11 cellular contexts compared by ENCODE assay signal in genomic region chr4:108107729-108108382, GRCh38.
DNase-seq lines count a peak whose midpoint lies in the region; ATAC-seq, FAIRE-seq and TF ChIP-seq lines count a peak whose summit lies in the region.
"Had no signal": no experiment of that assay in that cellular context is flagged by ENCODE, and none has a peak within 500 bp of the region (broad histone marks: within the 10 kb centered on the region; RNA-seq: fewer than 3 reads in every experiment).

No MANE protein-coding gene starts in this region.

- H3K36me3 Mint-ChIP-seq in T-cell: peaks cover 47% of the 10 kb centered on the region
- peaks cover 70% of the 10 kb centered on the region for H3K36me3 Mint-ChIP-seq in activated naive CD4-positive, alpha-beta T cell treated with anti-CD3 and anti-CD28 coated beads, Interleukin-2, amount 10 ng/mL, durations not matched to agents 7 days and 5 days

- ATAC-seq in T-cell (replicated peaks in 1 of 4) (peak; percentile 81 to 85 (median 84)), GM18505 (IDR thresholded peaks at IDR 0.05; ENCODE audit: unreplicated experiment) (no peak), HG03571 (IDR thresholded peaks at IDR 0.05; ENCODE audit: unreplicated experiment) (no peak), HG02678 (IDR thresholded peaks at IDR 0.05; ENCODE audit: unreplicated experiment) (no peak)

- peak overlapping the region; percentile 93 to 97 for H3K27ac Mint-ChIP-seq in T-cell
- peak overlapping the region; percentile 94 for H3K27ac Mint-ChIP-seq in activated naive CD4-positive, alpha-beta T cell treated with anti-CD3 and anti-CD28 coated beads, Interleukin-2, amount 10 ng/mL, durations not matched to agents 7 days and 5 days

- no peak for TF ChIP-seq POLR2A in GM18505 (IDR thresholded peaks at IDR 0.05; ENCODE audit: borderline replicate concordance, extremely low read depth, insufficient read depth, insufficient read length)

- peak; percentile 36 for FAIRE-seq in GM18507 (lab: Jason Lieb, UNC)
- FAIRE-seq: endothelial cell of umbilical vein, G401.6 had no signal

- peak overlapping the region; percentile 54 to 67 (median 63) for H3K4me3 Mint-ChIP-seq in T-cell
- H3K4me3 Mint-ChIP-seq in activated naive CD4-positive, alpha-beta T cell treated with anti-CD3 and anti-CD28 coated beads, Interleukin-2, amount 10 ng/mL, durations not matched to agents 7 days and 5 days: peak overlapping the region; percentile 58

- no peak for DNase-seq in GM18507 (ENCODE audit: extremely low spot score, insufficient read length, low read depth)
- peak in 14 of 34 experiments; percentile 19 to 53 (median 36) for DNase-seq in T-cell
- DNase-seq in activated naive CD4-positive, alpha-beta T cell treated with anti-CD3 and anti-CD28 coated beads, Interleukin-2, amount 10 ng/mL, durations not matched to agents 7 days and 5 days: peak; percentile 61
- DNase-seq in stimulated activated CD4-positive, alpha-beta T cell treated with anti-CD3 and anti-CD28 coated beads, Interleukin-2, amount 100 ng/mL, for 4 hours (ENCODE audit: low read depth): peak; percentile 61
- no peak for DNase-seq in AG20443 (ENCODE audit: low spot score)
- DNase-seq: brain microvascular endothelial cell had no signal

- peaks cover 93 to 96% (median 96%) of the 10 kb centered on the region in 3 donors for H3K4me1 Mint-ChIP-seq in T-cell
- peaks cover 92% of the 10 kb centered on the region for H3K4me1 Mint-ChIP-seq in activated naive CD4-positive, alpha-beta T cell treated with anti-CD3 and anti-CD28 coated beads, Interleukin-2, amount 10 ng/mL, durations not matched to agents 7 days and 5 days

- CTCF ChIA-PET in T-cell (lab: Charles Lee): interaction anchor here (0.8 to 2.8 kb wide), 8 partner anchors 11 to 89 kb away, joined by 3 to 12 read pairs (median 4); no protein-coding TSS in a partner anchor
- CTCF ChIA-PET in activated naive CD4-positive, alpha-beta T cell treated with anti-CD3 and anti-CD28 coated beads, Interleukin-2, amount 10 ng/mL, durations not matched to agents 7 days and 5 days (lab: Charles Lee): interaction anchor here (0.7 to 2.1 kb wide), 11 partner anchors 10 to 402 kb away, joined by 3 to 9 read pairs (median 3); no protein-coding TSS in a partner anchor

- H3K9me3 Mint-ChIP-seq in T-cell: no peaks in the 10 kb centered on the region
- H3K9me3 Mint-ChIP-seq in activated naive CD4-positive, alpha-beta T cell treated with anti-CD3 and anti-CD28 coated beads, Interleukin-2, amount 10 ng/mL, durations not matched to agents 7 days and 5 days: no peaks in the 10 kb centered on the region

- POLR2A ChIA-PET in T-cell (lab: Charles Lee): interaction anchor here (0.6 to 1.8 kb wide), 7 partner anchors 7 to 55 kb away, joined by 3 to 7 read pairs (median 3); no protein-coding TSS in a partner anchor

- no peaks in the 10 kb centered on the region for H3K27me3 Mint-ChIP-seq in T-cell
- no peaks in the 10 kb centered on the region for H3K27me3 Mint-ChIP-seq in activated naive CD4-positive, alpha-beta T cell treated with anti-CD3 and anti-CD28 coated beads, Interleukin-2, amount 10 ng/mL, durations not matched to agents 7 days and 5 days

Comparison
In these comparisons a context has a peak if more than half of its experiments do, and no peak if none do; other contexts are left out.
1. DNase-seq: peak in activated naive CD4-positive, alpha-beta T cell treated with anti-CD3 and anti-CD28 coated beads, Interleukin-2, amount 10 ng/mL, durations not matched to agents 7 days and 5 days (single experiment) and stimulated activated CD4-positive, alpha-beta T cell treated with anti-CD3 and anti-CD28 coated beads, Interleukin-2, amount 100 ng/mL, for 4 hours (single experiment); none in GM18507 (single experiment) and AG20443 (single experiment).
2. ATAC-seq: peak in T-cell (4 of 4); none in GM18505 (single experiment), HG03571 (single experiment) and HG02678 (single experiment).